2 cellular contexts compared by ENCODE assay signal in genomic region chr15:99201410-99202175, GRCh38.
TF ChIP-seq lines count a peak whose summit lies in the region.

No MANE protein-coding gene starts in this region.

TF ChIP-seq in A549, 52 proteins besides CTCF, POLR2A, EP300 and RAD21:
- no peak for TF ChIP-seq CBX2 (IDR thresholded peaks at IDR 0.05; ENCODE audit: borderline replicate concordance, low read depth)
- peak; percentile 82 for TF ChIP-seq MAFK (IDR thresholded peaks at IDR 0.05; ENCODE audit: partially characterized antibody)
- TF ChIP-seq HOXB5 (CRISPR knock-in tag; IDR thresholded peaks at IDR 0.05): no peak

TF ChIP-seq in GM12878, 131 proteins besides CTCF, POLR2A, EP300 and RAD21:
- TF ChIP-seq BRCA1 (IDR thresholded peaks at IDR 0.05; ENCODE audit: low read depth, low read length) (no peak), ZBTB40 (IDR thresholded peaks at IDR 0.05; ENCODE audit: borderline replicate concordance) (0 out of 2 replicates have a peak, but pooled peaks have one; percentile 31)
TF ChIP-seq in GM12878: peak in this region for 1.
